In the genomic region with DNA sequence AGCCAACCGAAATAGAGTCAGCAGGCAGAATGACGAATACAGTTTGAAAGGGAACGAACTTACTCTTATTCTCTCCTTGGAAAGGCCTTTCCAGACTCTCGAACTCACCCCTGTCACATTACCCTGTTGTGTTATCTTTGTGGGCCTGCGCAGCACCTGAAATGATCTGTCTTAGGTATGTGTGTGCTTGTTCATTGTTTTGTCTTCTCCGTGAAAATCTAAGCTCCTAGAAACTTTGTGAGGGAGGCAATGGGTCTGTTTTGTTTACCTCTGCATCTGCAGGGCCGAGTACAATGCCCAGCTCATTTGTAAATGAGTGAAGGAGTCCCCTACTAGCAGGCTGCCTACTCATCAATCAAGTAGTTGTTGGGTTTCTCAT, we compare ENCODE assay signal across 9 cellular contexts. TPM values are rescaled to one million over a fixed set of nuclear protein-coding genes. Genes with fewer than 3 reads are reported as not detected.
DNase-seq lines count a peak whose midpoint lies in the region; ATAC-seq and TF ChIP-seq lines count a peak whose summit lies in the region.
"Had no signal": no experiment of that assay in that cellular context is flagged by ENCODE, and none has a peak within 500 bp of the region (broad histone marks: within the 10 kb centered on the region; RNA-seq: fewer than 3 reads in every experiment).

No MANE protein-coding gene starts in this region.

- H3K9me3 ChIP-seq in osteoblast (ENCODE audit: low read depth, low read length) = no peaks in the 10 kb centered on the region

- H3K4me3 ChIP-seq in GM06990 (replicated peaks; ENCODE audit: low read depth, low read length) (peak overlapping the region; percentile 56), epithelial cell of proximal tubule (ENCODE audit: low read depth, low read length) (peak overlapping the region; percentile 58), osteoblast (ENCODE audit: insufficient read depth, low read length) (peak overlapping the region; percentile 60)

- H3K36me3 ChIP-seq in GM06990 (ENCODE audit: control insufficient read depth, insufficient read depth, low read length) (no peaks in the 10 kb centered on the region; the same call in 1 of the 2 replicates), osteoblast (ENCODE audit: insufficient read depth, low read length) (no peaks in the 10 kb centered on the region)

- H3K4me1 ChIP-seq in osteoblast (ENCODE audit: insufficient read depth, low read length) = peaks cover 8% of the 10 kb centered on the region

- no peaks in the 10 kb centered on the region for H3K79me2 ChIP-seq in osteoblast (ENCODE audit: insufficient read depth, low read length)

- peak; percentile 1 for ATAC-seq in HG03095 (IDR thresholded peaks at IDR 0.05; ENCODE audit: unreplicated experiment)

- intact Hi-C loops in posterior cingulate gyrus (cut with DNase I) = no loop called here

- H4K20me1 ChIP-seq in osteoblast (ENCODE audit: insufficient read depth, low read length) = no peaks in the 10 kb centered on the region

- H2AFZ ChIP-seq in osteoblast (ENCODE audit: low read length) = peak overlapping the region; percentile 78

- peak overlapping the region; percentile 75 for H3K4me2 ChIP-seq in osteoblast (ENCODE audit: insufficient read depth, low read length)

- H3K27me3 ChIP-seq in GM06990 (replicated peaks; ENCODE audit: control insufficient read depth, insufficient read depth, low read length) (no peaks in the 10 kb centered on the region), osteoblast (ENCODE audit: insufficient read depth, low read length) (no peaks in the 10 kb centered on the region)

- no peak overlapping the region for H3K27ac ChIP-seq in osteoblast (ENCODE audit: low read depth, low read length)

- DNase-seq in GM06990 (ENCODE audit: extremely low read depth, insufficient read length) (no peak), epithelial cell of proximal tubule (ENCODE audit: low read depth) (no peak), osteoblast (ENCODE audit: insufficient read length, low spot score, missing footprints) (peak; percentile 71), posterior cingulate gyrus (no peak), Kasumi-1 (lab: John Stamatoyannopoulos, UW) (no peak), midbrain (lab: John Stamatoyannopoulos, UW) (no peak), NCI-H146 treated with DMSO at 0.1 percent for 48 hours (lab: John Stamatoyannopoulos, UW; ENCODE audit: unreplicated experiment) (no peak)

- no peak for TF ChIP-seq CTCF in GM06990 (IDR thresholded peaks at IDR 0.05; ENCODE audit: insufficient read depth, low read length, poor library complexity, severe bottlenecking)
- TF ChIP-seq CTCF in epithelial cell of proximal tubule (conservative IDR thresholded peaks at IDR 0.05; ENCODE audit: low read depth, low read length) = no peak
- no peak for TF ChIP-seq CTCF in osteoblast (IDR thresholded peaks at IDR 0.05; ENCODE audit: extremely low read depth, low read depth, low read length)

RNA-seq across cellular contexts. Expression of a gene that starts 19.6 kb away (rescaled TPM):
- 856 and 888 TPM in 2 replicates for total RNA-seq in epithelial cell of proximal tubule
- 65.1 and 71.7 TPM in 2 replicates for total RNA-seq in osteoblast

RNA-seq across cellular contexts. Expression of a gene that starts 23.8 kb away (rescaled TPM):
- total RNA-seq in epithelial cell of proximal tubule (not detected in 2 replicates), osteoblast (0.59 TPM in 1 of 2 replicates, not detected in the other)
- total RNA-seq: SK-MEL-5 had no signal

Comparison
In these comparisons a context has a peak if more than half of its experiments do, and no peak if none do; other contexts are left out.
1. RNA of a gene that starts 19.6 kb away (total RNA-seq): 856 to 888 TPM in epithelial cell of proximal tubule; 65.1 to 71.7 TPM in osteoblast; every median in the first group is over 10 times any median in the second.
2. Peak in every context shown above with its lines, with median percentiles within 50 percentile points of each other: H3K4me3 ChIP-seq.